In genomic region chr5:16791036-16791705, GRCh38 we compare ENCODE assay signal across 8 cellular contexts.
A peak's percentile ranks its signal among the peaks of the same experiment; 100 is the strongest.
DNase-seq lines count a peak whose midpoint lies in the region; ATAC-seq and TF ChIP-seq lines count a peak whose summit lies in the region.

No MANE protein-coding gene starts in this region.

- H3K27me3 Mint-ChIP-seq in activated CD8-positive, alpha-beta T cell treated with anti-CD3 and anti-CD28 coated beads, Interleukin-2, amount 10 ng/mL, durations not matched to agents 7 days and 5 days (ENCODE audit: low read depth): peaks cover 2% of the 10 kb centered on the region

- intact Hi-C loops in left ventricle myocardium inferior (cut with micrococcal nuclease): loop anchor here (5.0 kb wide), 1 partner anchor 401 kb away; no protein-coding TSS in a partner anchor
- intact Hi-C loops in sigmoid colon (cut with DNase I): loop anchor here (1.0 to 5.0 kb wide), 3 partner anchors 341 to 412 kb away; no protein-coding TSS in a partner anchor

- TF ChIP-seq EP300 in sigmoid colon (IDR thresholded peaks at IDR 0.05): no peak

- H3K4me3 ChIP-seq in left ventricle myocardium inferior: no peak overlapping the region
- no peak overlapping the region for H3K4me3 ChIP-seq in sigmoid colon

- TF ChIP-seq CTCF in left ventricle myocardium inferior (IDR thresholded peaks at IDR 0.05; ENCODE audit: borderline replicate concordance) (peak; percentile 77), sigmoid colon (IDR thresholded peaks at IDR 0.05) (peak; percentile 61 to 75 (median 68))

- H3K4me1 ChIP-seq in left ventricle myocardium inferior (no peaks in the 10 kb centered on the region), sigmoid colon (no peaks in the 10 kb centered on the region)

- no peak overlapping the region for H3K27ac ChIP-seq in left ventricle myocardium inferior (replicated peaks)
- H3K27ac ChIP-seq in sigmoid colon: no peak overlapping the region

- H3K27me3 ChIP-seq in left ventricle myocardium inferior (ENCODE audit: low read depth): no peaks in the 10 kb centered on the region
- no peaks in the 10 kb centered on the region for H3K27me3 ChIP-seq in sigmoid colon

- H3K4me1 Mint-ChIP-seq in activated CD8-positive, alpha-beta T cell treated with anti-CD3 and anti-CD28 coated beads, Interleukin-2, amount 10 ng/mL, durations not matched to agents 7 days and 5 days (ENCODE audit: low read depth): no peaks in the 10 kb centered on the region

- no peaks in the 10 kb centered on the region for H3K36me3 Mint-ChIP-seq in activated CD8-positive, alpha-beta T cell treated with anti-CD3 and anti-CD28 coated beads, Interleukin-2, amount 10 ng/mL, durations not matched to agents 7 days and 5 days (ENCODE audit: low read depth)

- H3K4me3 Mint-ChIP-seq in activated CD8-positive, alpha-beta T cell treated with anti-CD3 and anti-CD28 coated beads, Interleukin-2, amount 10 ng/mL, durations not matched to agents 7 days and 5 days: no peak overlapping the region

- ATAC-seq in HG02885 (IDR thresholded peaks at IDR 0.05; ENCODE audit: poor library complexity, unreplicated experiment): peak; percentile 63
- no peak for ATAC-seq in activated CD8-positive, alpha-beta T cell treated with anti-CD3 and anti-CD28 coated beads, Interleukin-2, amount 10 ng/mL, durations not matched to agents 7 days and 5 days
- no peak for ATAC-seq in GM19395 (IDR thresholded peaks at IDR 0.05; ENCODE audit: unreplicated experiment)

- POLR2A ChIA-PET in activated CD8-positive, alpha-beta T cell treated with anti-CD3 and anti-CD28 coated beads, Interleukin-2, amount 10 ng/mL, durations not matched to agents 7 days and 5 days (lab: Charles Lee): no interaction called here

- H3K9me3 Mint-ChIP-seq in activated CD8-positive, alpha-beta T cell treated with anti-CD3 and anti-CD28 coated beads, Interleukin-2, amount 10 ng/mL, durations not matched to agents 7 days and 5 days (ENCODE audit: insufficient read depth): no peaks in the 10 kb centered on the region

- no peaks in the 10 kb centered on the region for H3K9me3 ChIP-seq in left ventricle myocardium inferior (replicated peaks)
- H3K9me3 ChIP-seq in sigmoid colon: no peaks in the 10 kb centered on the region

- DNase-seq in SKM-1 treated with dmso at 0.1 percent for 144 hours (lab: John Stamatoyannopoulos, UW; ENCODE audit: unreplicated experiment) (peak; percentile 33), SKM-1 (lab: John Stamatoyannopoulos, UW; ENCODE audit: unreplicated experiment) (no peak), NCI-H2171 treated with DMSO at 0.1 percent for 48 hours (lab: John Stamatoyannopoulos, UW) (peak; percentile 79), left ventricle myocardium inferior (no peak), sigmoid colon (no peak)
- DNase-seq in activated CD8-positive, alpha-beta T cell treated with anti-CD3 and anti-CD28 coated beads, Interleukin-2, amount 10 ng/mL, durations not matched to agents 7 days and 5 days: peak; percentile 42

- no peak for TF ChIP-seq POLR2A in sigmoid colon (IDR thresholded peaks at IDR 0.05)

- no peaks in the 10 kb centered on the region for H3K36me3 ChIP-seq in left ventricle myocardium inferior
- no peaks in the 10 kb centered on the region for H3K36me3 ChIP-seq in sigmoid colon

- H3K27ac Mint-ChIP-seq in activated CD8-positive, alpha-beta T cell treated with anti-CD3 and anti-CD28 coated beads, Interleukin-2, amount 10 ng/mL, durations not matched to agents 7 days and 5 days: no peak overlapping the region

- WGBS in sigmoid colon, 2 donors: 35 to 41% methylated on average over 6 of the region's 6 CpGs

- CTCF ChIA-PET in activated CD8-positive, alpha-beta T cell treated with anti-CD3 and anti-CD28 coated beads, Interleukin-2, amount 10 ng/mL, durations not matched to agents 7 days and 5 days (lab: Charles Lee): interaction anchor here (0.7 to 2.0 kb wide), 11 partner anchors 11 to 399 kb away, joined by 3 to 19 read pairs (median 3); no protein-coding TSS in a partner anchor

Comparison
In these comparisons a context has a peak if more than half of its experiments do, and no peak if none do; other contexts are left out.
1. DNase-seq: peak in SKM-1 treated with dmso at 0.1 percent for 144 hours (single experiment), NCI-H2171 treated with DMSO at 0.1 percent for 48 hours (single experiment) and activated CD8-positive, alpha-beta T cell treated with anti-CD3 and anti-CD28 coated beads, Interleukin-2, amount 10 ng/mL, durations not matched to agents 7 days and 5 days (single experiment); none in SKM-1 (single experiment), left ventricle myocardium inferior (single experiment) and sigmoid colon (single experiment).